31 cellular contexts compared by ENCODE assay signal in genomic region chr12:50049254-50050118, GRCh38. TPM values are rescaled to one million over a fixed set of nuclear protein-coding genes. Genes with fewer than 3 reads are reported as not detected.
DNase-seq lines count a peak whose midpoint lies in the region; ATAC-seq, FAIRE-seq and TF ChIP-seq lines count a peak whose summit lies in the region.
"Had no signal": no experiment of that assay in that cellular context is flagged by ENCODE, and none has a peak within 500 bp of the region (broad histone marks: within the 10 kb centered on the region; RNA-seq: fewer than 3 reads in every experiment).

No MANE protein-coding gene starts in this region.

- no peak overlapping the region for H4K8ac ChIP-seq in mesenchymal stem cell (ENCODE audit: low read length)

- POLR2A ChIA-PET in A673 (lab: Charles Lee; ENCODE audit: low non-redundant PET): interaction anchor here (0.6 kb wide), 3 partner anchors 9 to 1957 kb away, joined by 4 to 8 read pairs (median 5); partner anchors contain the start of gene CERS5
- POLR2A ChIA-PET in naive thymus-derived CD8-positive, alpha-beta T cell (lab: Charles Lee): interaction anchor here (0.6 to 0.7 kb wide), 2 partner anchors 9 to 157 kb away, joined by 3 to 6 read pairs; no protein-coding TSS in a partner anchor

- H2AFZ ChIP-seq in mesenchymal stem cell (ENCODE audit: low read depth, low read length): no peak overlapping the region

- H2BK15ac ChIP-seq in mesenchymal stem cell (ENCODE audit: low read depth, poor library complexity, severe bottlenecking): no peak overlapping the region

- no peak for TF ChIP-seq CTCF in A673 (conservative IDR thresholded peaks at IDR 0.05; ENCODE audit: low read depth, low read length)

- H3K27me3 Mint-ChIP-seq in naive thymus-derived CD8-positive, alpha-beta T cell: peaks cover 21 to 55% (median 46%) of the 10 kb centered on the region in 5 donors

- H3K14ac ChIP-seq in mesenchymal stem cell (ENCODE audit: low read length in 2 of 2): no peak overlapping the region

- H3K4me3 Mint-ChIP-seq in naive thymus-derived CD8-positive, alpha-beta T cell: no peak overlapping the region
- H3K4me3 Mint-ChIP-seq: activated B cell treated with CpG ODN at 0.5 μM for 24 hours; activated CD4-positive, alpha-beta T cell treated with anti-CD3 and anti-CD28 coated beads, Interleukin-2, amount 10 ng/mL, durations not matched to agents 7 days and 5 days; activated naive CD8-positive, alpha-beta T cell treated with anti-CD3 and anti-CD28 coated beads for 36 hours; CD4-positive, CD25-positive, alpha-beta regulatory T cell; natural killer cell treated with Interleukin-12 subunit alpha and Interleukin-12 subunit beta and Interleukin-15 and Interleukin-18, amount 100 ng/mL, for 72 hours had no signal

- peak overlapping the region; percentile 60 for H3K27ac ChIP-seq in A673 (ENCODE audit: low read depth, low read length, poor library complexity, severe bottlenecking)
- no peak overlapping the region for H3K27ac ChIP-seq in HUES6 (ENCODE audit: low read depth, low read length)
- H3K27ac ChIP-seq in mesenchymal stem cell (ENCODE audit: low read length, poor library complexity, severe bottlenecking): no peak overlapping the region
- H3K27ac ChIP-seq: ascending aorta, cardiac muscle cell, colonic mucosa, epithelial cell of prostate, skin epidermis had no signal

- DNase-seq in A673 (ENCODE audit: low spot score): no peak
- peak; percentile 27 for DNase-seq in amniotic epithelial cell (ENCODE audit: low read depth)
- DNase-seq in mesenchymal stem cell: no peak
- no peak for DNase-seq in naive thymus-derived CD8-positive, alpha-beta T cell
- DNase-seq in GM19239 (ENCODE audit: insufficient read length, low spot score): no peak
- DNase-seq: activated B cell treated with CpG ODN at 0.5 μM for 24 hours; activated CD4-positive, alpha-beta T cell treated with anti-CD3 and anti-CD28 coated beads, Interleukin-2, amount 10 ng/mL, durations not matched to agents 7 days and 5 days; activated effector memory CD4-positive, alpha-beta T cell treated with anti-CD3 and anti-CD28 coated beads, Interleukin-2, amount 50 U/mL, for 16 hours; activated naive CD8-positive, alpha-beta T cell treated with anti-CD3 and anti-CD28 coated beads for 36 hours; activated T-cell treated with anti-CD3 and anti-CD28 coated beads, Interleukin-2, amount 50 U/mL, for 1 hour; CD4-positive, CD25-positive, alpha-beta regulatory T cell; effector CD4-positive, alpha-beta T cell; Karpas-422; NCI-H2081 treated with DMSO at 0.1 percent for 48 hours; stimulated activated naive B cell treated with anti-CD40 and anti-IgM and Interleukin-4, amounts not matched to agents 10 μg/mL and 1 μg/mL and 100 μg/mL, for 72 hours; substantia nigra; T1000 had no signal

- CTCF ChIA-PET in A673 (lab: Charles Lee): interaction anchor here (0.6 to 1.9 kb wide), 3 partner anchors 10 to 21 kb away, joined by 7 to 12 read pairs (median 8); no protein-coding TSS in a partner anchor

- H3K4me1 ChIP-seq in A673 (ENCODE audit: insufficient read depth, low read length, poor library complexity, severe bottlenecking): peaks cover 21% of the 10 kb centered on the region
- peaks cover 16% of the 10 kb centered on the region for H3K4me1 ChIP-seq in HUES6 (ENCODE audit: control insufficient read depth, insufficient read depth, low read length)
- peaks cover 6% of the 10 kb centered on the region for H3K4me1 ChIP-seq in mesenchymal stem cell (ENCODE audit: control insufficient read depth, insufficient read depth, low read depth, low read length)
- H3K4me1 ChIP-seq: colonic mucosa had no signal

- H2BK120ac ChIP-seq in mesenchymal stem cell (ENCODE audit: low read depth, low read length): no peak overlapping the region

- no TSS peak for BruUV-seq in A673 (replicated peaks; lab: Mats Ljungman, UMichigan)

- no peak overlapping the region for H2BK5ac ChIP-seq in mesenchymal stem cell (ENCODE audit: low read depth, low read length, poor library complexity, severe bottlenecking)

- H3K4me2 ChIP-seq in mesenchymal stem cell (ENCODE audit: low read length, poor library complexity, severe bottlenecking): no peak overlapping the region

- H3K18ac ChIP-seq in mesenchymal stem cell (ENCODE audit: low read depth in 1 of 2, low read length in 2 of 2): no peak overlapping the region

- H3K9me3 ChIP-seq in A673 (ENCODE audit: low read depth, low read length, poor library complexity, severe bottlenecking) (no peaks in the 10 kb centered on the region), HUES6 (ENCODE audit: control insufficient read depth, insufficient read depth, low read depth, low read length) (no peaks in the 10 kb centered on the region), mesenchymal stem cell (ENCODE audit: control insufficient read depth, low read length) (no peaks in the 10 kb centered on the region)
- H3K9me3 ChIP-seq: ascending aorta, colonic mucosa, HAP-1, ovary had no signal

- WGBS in mesenchymal stem cell: 96% methylated on average over 3 of the region's 3 CpGs

- no peak for FAIRE-seq in GM19239 (lab: Jason Lieb, UNC)
- FAIRE-seq: D721Med had no signal

- no peaks in the 10 kb centered on the region for H3K27me3 ChIP-seq in A673 (replicated peaks; ENCODE audit: insufficient read depth, low read depth, low read length, poor library complexity)
- H3K27me3 ChIP-seq in HUES6 (ENCODE audit: control insufficient read depth, insufficient read depth, low read length): peaks cover 74% of the 10 kb centered on the region
- peaks cover 25 to 42% of the 10 kb centered on the region in 2 experiments for H3K27me3 ChIP-seq in mesenchymal stem cell (ENCODE audit: control insufficient read depth in 1 of 2, insufficient read depth in 1 of 2, low read length in 2 of 2)
- H3K27me3 ChIP-seq: ascending aorta, colonic mucosa, ovary had no signal

- H3K27ac Mint-ChIP-seq in naive thymus-derived CD8-positive, alpha-beta T cell: no peak overlapping the region
- H3K27ac Mint-ChIP-seq: activated B cell treated with CpG ODN at 0.5 μM for 24 hours; activated CD4-positive, alpha-beta T cell treated with anti-CD3 and anti-CD28 coated beads, Interleukin-2, amount 10 ng/mL, durations not matched to agents 7 days and 5 days; activated naive CD8-positive, alpha-beta T cell treated with anti-CD3 and anti-CD28 coated beads for 36 hours; CD4-positive, CD25-positive, alpha-beta regulatory T cell; natural killer cell treated with Interleukin-12 subunit alpha and Interleukin-12 subunit beta and Interleukin-15 and Interleukin-18, amount 100 ng/mL, for 72 hours; stimulated activated naive B cell treated with anti-CD40 and anti-IgM and Interleukin-4, amounts not matched to agents 10 μg/mL and 1 μg/mL and 100 μg/mL, for 72 hours; type B pancreatic cell had no signal

- no peak overlapping the region for H3K9ac ChIP-seq in HUES6 (ENCODE audit: low read length)
- H3K9ac ChIP-seq in mesenchymal stem cell (ENCODE audit: low read length): peak overlapping the region; percentile 76

- intact Hi-C loops in A673 (cut with micrococcal nuclease; ENCODE audit: unreplicated experiment): no loop called here

- H3K4me1 Mint-ChIP-seq in naive thymus-derived CD8-positive, alpha-beta T cell: peaks cover 0 to 13% (median 5%) of the 10 kb centered on the region in 4 donors
- H3K4me1 Mint-ChIP-seq: activated B cell treated with CpG ODN at 0.5 μM for 24 hours had no signal

- no peak overlapping the region for H2BK12ac ChIP-seq in mesenchymal stem cell (ENCODE audit: low read length in 2 of 2)

- no peak overlapping the region for H4K91ac ChIP-seq in mesenchymal stem cell (ENCODE audit: low read length)

- H2AK5ac ChIP-seq in mesenchymal stem cell (ENCODE audit: low read length, severe bottlenecking): no peak overlapping the region

- no peaks in the 10 kb centered on the region for H3K79me1 ChIP-seq in mesenchymal stem cell (replicated peaks; ENCODE audit: low read length, poor library complexity, severe bottlenecking)

- no peaks in the 10 kb centered on the region for H3K36me3 Mint-ChIP-seq in naive thymus-derived CD8-positive, alpha-beta T cell
- H3K36me3 Mint-ChIP-seq: activated naive CD8-positive, alpha-beta T cell treated with anti-CD3 and anti-CD28 coated beads for 36 hours; CD4-positive, CD25-positive, alpha-beta regulatory T cell; natural killer cell treated with Interleukin-12 subunit alpha and Interleukin-12 subunit beta and Interleukin-15 and Interleukin-18, amount 100 ng/mL, for 72 hours; stimulated activated naive B cell treated with anti-CD40 and anti-IgM and Interleukin-4, amounts not matched to agents 10 μg/mL and 1 μg/mL and 100 μg/mL, for 72 hours; type B pancreatic cell had no signal

- ATAC-seq in naive thymus-derived CD8-positive, alpha-beta T cell: no peak
- ATAC-seq in GM18520 (IDR thresholded peaks at IDR 0.05; ENCODE audit: unreplicated experiment) (no peak), GM19467 (IDR thresholded peaks at IDR 0.05; ENCODE audit: unreplicated experiment) (no peak)

- no peak overlapping the region for H3K4me3 ChIP-seq in A673 (ENCODE audit: low read depth, low read length, poor library complexity, severe bottlenecking)
- peak overlapping the region; percentile 45 for H3K4me3 ChIP-seq in HUES6 (ENCODE audit: low read depth, low read length)
- H3K4me3 ChIP-seq in mesenchymal stem cell (ENCODE audit: insufficient read depth in 1 of 2, low read depth in 1 of 2, low read length in 2 of 2): no peak overlapping the region
- H3K4me3 ChIP-seq: cardiac muscle cell, colonic mucosa, HAP-1 had no signal

- no peak overlapping the region for H3K4ac ChIP-seq in mesenchymal stem cell (ENCODE audit: low read depth in 1 of 2, low read length in 2 of 2)

- no peaks in the 10 kb centered on the region for H3K9me3 Mint-ChIP-seq in naive thymus-derived CD8-positive, alpha-beta T cell
- H3K9me3 Mint-ChIP-seq: activated B cell treated with CpG ODN at 0.5 μM for 24 hours; activated CD4-positive, alpha-beta T cell treated with anti-CD3 and anti-CD28 coated beads, Interleukin-2, amount 10 ng/mL, durations not matched to agents 7 days and 5 days; activated naive CD8-positive, alpha-beta T cell treated with anti-CD3 and anti-CD28 coated beads for 36 hours; natural killer cell treated with Interleukin-12 subunit alpha and Interleukin-12 subunit beta and Interleukin-15 and Interleukin-18, amount 100 ng/mL, for 72 hours; stimulated activated naive B cell treated with anti-CD40 and anti-IgM and Interleukin-4, amounts not matched to agents 10 μg/mL and 1 μg/mL and 100 μg/mL, for 72 hours; type B pancreatic cell had no signal

- no peak overlapping the region for H3K23ac ChIP-seq in mesenchymal stem cell (ENCODE audit: low read length in 2 of 2)

- H3K36me3 ChIP-seq in A673 (ENCODE audit: insufficient read depth, low read length, poor library complexity, severe bottlenecking) (no peaks in the 10 kb centered on the region), HUES6 (ENCODE audit: control insufficient read depth, insufficient read depth, low read length) (no peaks in the 10 kb centered on the region), mesenchymal stem cell (ENCODE audit: control insufficient read depth in 1 of 2, insufficient read depth in 2 of 2, low read depth in 1 of 2, low read length in 2 of 2) (no peaks in the 10 kb centered on the region)
- H3K36me3 ChIP-seq: ascending aorta, cardiac muscle cell, colonic mucosa, HAP-1, ovary had no signal

RNA-seq across cellular contexts. Expression of gene ASIC1, which starts 7.9 kb away (rescaled TPM):
- total RNA-seq in A673 (2021): 2.7 and 5.5 TPM in 2 replicates
- polyA plus RNA-seq in mesenchymal stem cell (2013, experiment 1 of 2): 6.4 TPM
- polyA plus RNA-seq in mesenchymal stem cell (2013, experiment 2 of 2): 6.0 TPM
- total RNA-seq in naive thymus-derived CD8-positive, alpha-beta T cell: 10 to 100 TPM; 11.7 to 12.2 TPM
- 1 to 10 TPM in 2 of 3 donors, under 1 TPM in 1; 0.97 to 1.3 (median 1.0) TPM for polyA plus RNA-seq in naive thymus-derived CD8-positive, alpha-beta T cell
- total RNA-seq: activated B cell treated with CpG ODN at 0.5 μM for 24 hours, ascending aorta had no signal

RNA-seq across cellular contexts. Expression of gene RACGAP1, which starts 24.2 kb away (rescaled TPM):
- total RNA-seq in A673 (2021): 173 and 179 TPM in 2 replicates
- polyA plus RNA-seq in mesenchymal stem cell (2013, experiment 1 of 2): 12.0 TPM
- 13.2 TPM for polyA plus RNA-seq in mesenchymal stem cell (2013, experiment 2 of 2)
- total RNA-seq in naive thymus-derived CD8-positive, alpha-beta T cell: 10 to 100 TPM; 11.0 to 12.8 TPM
- 10 to 100 TPM in 1 of 3 donors, 1 to 10 TPM in 2; 8.4 to 11.5 (median 8.6) TPM for polyA plus RNA-seq in naive thymus-derived CD8-positive, alpha-beta T cell

RNA-seq across cellular contexts. Expression of gene SMARCD1, which starts 35.7 kb away (rescaled TPM):
- total RNA-seq in A673 (2021): 141 and 152 TPM in 2 replicates
- polyA plus RNA-seq in mesenchymal stem cell (2013, experiment 1 of 2): 38.9 TPM
- 37.6 TPM for polyA plus RNA-seq in mesenchymal stem cell (2013, experiment 2 of 2)
- 10 to 100 TPM; 63.1 to 71.8 TPM for total RNA-seq in naive thymus-derived CD8-positive, alpha-beta T cell
- 10 to 100 TPM in 2 of 3 donors, 1 to 10 TPM in 1; 9.7 to 16.8 (median 16.0) TPM for polyA plus RNA-seq in naive thymus-derived CD8-positive, alpha-beta T cell

RNA-seq across cellular contexts. Expression of gene GPD1, which starts 54.3 kb away (rescaled TPM):
- total RNA-seq in A673 (2021): 0.58 and 1.3 TPM in 2 replicates
- not detected for polyA plus RNA-seq in mesenchymal stem cell (2013, experiment 1 of 2)
- not detected for polyA plus RNA-seq in mesenchymal stem cell (2013, experiment 2 of 2)
- total RNA-seq in naive thymus-derived CD8-positive, alpha-beta T cell: 1 to 10 TPM; 1.1 to 1.5 TPM
- not detected for polyA plus RNA-seq in naive thymus-derived CD8-positive, alpha-beta T cell
- total RNA-seq: CD4-positive, CD25-positive, alpha-beta regulatory T cell; glomerular endothelial cell had no signal

Comparison
In these comparisons a context has a peak if more than half of its experiments do, and no peak if none do; other contexts are left out.
1. RNA of gene RACGAP1, which starts 24.2 kb away (total RNA-seq): 173 to 179 TPM in A673; 11.0 to 12.8 TPM in naive thymus-derived CD8-positive, alpha-beta T cell; every median in the first group is over 10 times any median in the second.